In the genomic region with DNA sequence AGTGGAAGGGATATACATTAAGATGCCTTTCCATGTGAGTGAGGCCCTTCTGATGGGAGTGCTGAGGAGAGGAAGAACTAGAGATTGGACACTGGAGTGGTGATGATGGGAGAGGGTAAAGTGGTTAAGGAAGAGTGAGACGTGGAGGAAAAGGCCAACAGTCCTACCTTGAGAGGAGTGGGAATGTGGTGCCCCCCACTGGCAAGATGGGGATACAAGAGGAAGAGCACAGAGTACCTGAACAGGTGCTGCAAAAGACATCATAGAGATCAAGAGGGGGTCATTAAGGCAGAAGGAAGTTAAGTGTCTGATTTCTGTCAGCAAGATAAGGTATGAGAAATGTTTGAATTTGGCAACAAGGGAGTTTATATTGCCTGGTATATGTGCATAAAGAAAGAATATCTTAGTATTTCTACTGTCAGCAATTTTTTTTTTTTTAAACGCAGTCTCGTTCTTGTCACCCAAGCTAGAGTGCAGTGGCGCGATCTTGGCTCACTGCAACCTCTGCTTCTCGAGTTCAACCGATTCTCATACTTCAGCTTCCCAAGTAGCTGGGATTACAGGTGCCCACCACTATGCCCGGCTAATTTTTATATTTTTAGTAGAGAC, we compare ENCODE assay signal across 1 cellular context.
TF ChIP-seq lines count a peak whose summit lies in the region.

No MANE protein-coding gene starts in this region.

TF ChIP-seq in H1, 55 proteins besides CTCF, POLR2A, EP300 and RAD21:
- TF ChIP-seq RFX5 (IDR thresholded peaks at IDR 0.05; ENCODE audit: borderline replicate concordance, low read depth, low read length): no peak
- no peak for TF ChIP-seq CHD2 (IDR thresholded peaks at IDR 0.05; ENCODE audit: low read length)
- TF ChIP-seq, protein P1, sequence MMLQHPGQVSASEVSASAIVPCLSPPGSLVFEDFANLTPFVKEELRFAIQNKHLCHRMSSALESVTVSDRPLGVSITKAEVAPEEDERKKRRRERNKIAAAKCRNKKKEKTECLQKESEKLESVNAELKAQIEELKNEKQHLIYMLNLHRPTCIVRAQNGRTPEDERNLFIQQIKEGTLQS (IDR thresholded peaks at IDR 0.05; ENCODE audit: insufficient read depth, low read depth, low read length): no peak
- TF ChIP-seq NANOG (IDR thresholded peaks at IDR 0.05; ENCODE audit: insufficient read depth, low read depth, low read length, poor library complexity, severe bottlenecking): no peak
- TF ChIP-seq SAP30 (IDR thresholded peaks at IDR 0.05; ENCODE audit: insufficient read depth, insufficient replicate concordance, low read length): no peak
- no peak for TF ChIP-seq RXRA (IDR thresholded peaks at IDR 0.05; ENCODE audit: insufficient read depth, low read depth, low read length)
- TF ChIP-seq NRF1 (IDR thresholded peaks at IDR 0.05; ENCODE audit: low read depth, low read length): no peak
